Comparison of ENCODE assay signal across 8 cellular contexts in genomic region chr3:179652467-179653105, GRCh38. TPM values are rescaled to one million over a fixed set of nuclear protein-coding genes. Genes with fewer than 3 reads are reported as not detected.
DNase-seq lines count a peak whose midpoint lies in the region; ATAC-seq and TF ChIP-seq lines count a peak whose summit lies in the region.

Gene USP13 (plus strand): TSS chr3:179653040. CDS start chr3:179653226, 186 bp downstream.

- no peaks in the 10 kb centered on the region for H3K4me1 ChIP-seq in colonic mucosa

- no peaks in the 10 kb centered on the region for H3K36me3 ChIP-seq in colonic mucosa

- DNase-seq in AG09309 (ENCODE audit: low read depth) (peak; percentile 34), NCI-H226 (peak; percentile 43), colonic mucosa (peak; percentile 55), left colon (peak; percentile 53 to 65)
- peak; percentile 55 for DNase-seq in activated CD4-positive, CD25-positive, alpha-beta regulatory T cell treated with anti-CD3 and anti-CD28 coated beads, Interleukin-2, amount 50 U/mL, for 72 hours
- DNase-seq in stimulated activated CD4-positive, alpha-beta T cell treated with anti-CD3 and anti-CD28 coated beads, Interleukin-1b, Interleukin-23, amount 100 ng/mL, for 4 hours (ENCODE audit: low read depth in 2 of 2): peak; percentile 30 to 54

- no peaks in the 10 kb centered on the region for H3K27me3 ChIP-seq in colonic mucosa

- H3K27ac ChIP-seq in colonic mucosa: peak within 1 kb of the TSS; percentile 67

- no peak for TF ChIP-seq CTCF in AG09309 (IDR thresholded peaks at IDR 0.05; ENCODE audit: control insufficient read depth, insufficient read depth, low read depth, low read length, missing control alignments)
- no peak for TF ChIP-seq CTCF in colonic mucosa (IDR thresholded peaks at IDR 0.05)

- H3K9me3 ChIP-seq in colonic mucosa: no peaks in the 10 kb centered on the region

- peak within 1 kb of the TSS; percentile 97 for H3K4me3 ChIP-seq in AG09309 (ENCODE audit: control insufficient read depth, low read depth, low read length)
- peak within 1 kb of the TSS; percentile 66 for H3K4me3 ChIP-seq in colonic mucosa

- intact Hi-C loops in colonic mucosa (cut with DNase I) (no loop called here), left colon (cut with DNase I, micrococcal nuclease) (no loop called here)

- peak within 1 kb of the TSS; percentile 58 to 88 for H3K9ac ChIP-seq in colonic mucosa (ENCODE audit: low read depth in 2 of 2, low read length in 2 of 2)

- peak; percentile 76 for ATAC-seq in GM18868 (IDR thresholded peaks at IDR 0.05; ENCODE audit: unreplicated experiment)
- peak; percentile 72 for ATAC-seq in HG03097 (IDR thresholded peaks at IDR 0.05; ENCODE audit: low FRiP score, unreplicated experiment)
- ATAC-seq in left colon: peak; percentile 77

RNA-seq across cellular contexts. Expression of gene USP13, which starts in this region (rescaled TPM):
- total RNA-seq in colonic mucosa (1 to 10 TPM; 4.3 to 6.6 TPM), left colon (1 to 10 TPM; 3.6 to 4.3 TPM)

Comparison
In these comparisons a context has a peak if more than half of its experiments do, and no peak if none do; other contexts are left out.
1. Peak in every context shown above with its lines: DNase-seq, ATAC-seq, H3K4me3 ChIP-seq and H3K27ac ChIP-seq.